Comparison of ENCODE assay signal across 6 cellular contexts in the genomic region with DNA sequence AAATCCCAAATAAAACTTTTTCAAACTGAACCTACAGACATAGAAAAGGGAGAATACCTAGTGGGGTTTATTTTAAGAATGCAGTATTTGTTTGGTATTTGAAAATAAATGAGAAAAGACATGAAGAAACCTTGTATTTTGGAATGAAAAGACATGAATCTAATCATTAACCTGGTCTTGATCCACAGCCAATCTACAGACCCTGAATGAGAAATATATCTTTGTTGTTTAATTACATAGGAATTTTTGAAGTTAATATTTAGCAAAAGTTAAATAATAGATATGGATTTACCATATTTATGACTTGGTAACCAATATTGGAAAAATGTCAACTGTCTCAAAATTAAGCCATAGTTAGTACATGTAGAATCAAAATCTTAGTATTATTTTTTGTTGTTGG.
"Had no signal": no experiment of that assay in that cellular context is flagged by ENCODE, and none has a peak within 500 bp of the region (broad histone marks: within the 10 kb centered on the region; RNA-seq: fewer than 3 reads in every experiment).

No MANE protein-coding gene starts in this region.

- H3K4me3 ChIP-seq: GM12878 had no signal

- DNase-seq: GDM1, GF-D8 had no signal

- FAIRE-seq: GM12878, GM12891, GM12892, GM18507 had no signal

- ATAC-seq: GM12878 had no signal
